In the genomic region with DNA sequence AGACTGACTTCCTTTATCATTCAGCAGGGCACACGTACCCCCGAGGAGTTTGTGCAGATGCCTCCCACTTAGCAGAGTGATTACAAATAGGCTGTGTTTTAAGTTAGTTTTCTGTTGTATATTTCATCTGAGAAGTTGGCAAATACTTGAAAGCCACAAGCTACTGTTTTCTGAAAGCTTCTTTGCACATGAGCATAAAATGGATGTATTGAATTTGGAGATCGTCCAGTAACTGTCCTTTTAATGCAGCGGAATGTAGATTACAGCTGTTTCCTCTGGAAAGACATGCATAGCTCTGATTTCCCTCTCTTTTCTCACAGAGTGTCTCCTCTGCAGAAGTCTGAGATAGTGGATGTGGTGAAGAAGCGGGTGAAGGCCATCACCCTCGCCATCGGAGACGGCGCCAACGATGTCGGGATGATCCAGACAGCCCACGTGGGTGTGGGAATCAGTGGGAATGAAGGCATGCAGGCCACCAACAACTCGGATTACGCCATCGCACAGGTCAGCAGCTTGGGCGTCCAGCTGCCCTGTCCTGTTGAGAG, we compare ENCODE assay signal across 25 cellular contexts.
"Had no signal": no experiment of that assay in that cellular context is flagged by ENCODE, and none has a peak within 500 bp of the region (broad histone marks: within the 10 kb centered on the region; RNA-seq: fewer than 3 reads in every experiment).

No MANE protein-coding gene starts in this region.

- H3K9me3 ChIP-seq: esophagus muscularis mucosa, right lobe of liver, vagina had no signal

- H3K27me3 Mint-ChIP-seq: brain; dendritic cell treated with granulocyte-macrophage colony-stimulating factor and Interleukin-4, amounts not matched to agents 40 ng/mL and 50 ng/mL, for 4 days; naive thymus-derived CD8-positive, alpha-beta T cell; stimulated activated naive CD8-positive, alpha-beta T cell treated with anti-CD3 and anti-CD28 coated beads, Interleukin-15, amount 100 ng/mL, for 72 hours had no signal

- H3K36me3 Mint-ChIP-seq: naive thymus-derived CD8-positive, alpha-beta T cell; neural progenitor cell; stimulated activated effector memory CD8-positive, alpha-beta T cell treated with anti-CD3 and anti-CD28 coated beads, Interleukin-12 subunit alpha, Interleukin-12 subunit beta, amount 100 ng/mL, for 72 hours had no signal

- ATAC-seq: activated CD4-positive, alpha-beta T cell treated with anti-CD3 and anti-CD28 coated beads for 36 hours; activated CD8-positive, alpha-beta T cell treated with anti-CD3 and anti-CD28 coated beads, Interleukin-2, amount 10 ng/mL, durations not matched to agents 7 days and 5 days; activated naive CD4-positive, alpha-beta T cell treated with anti-CD3 and anti-CD28 coated beads, Interleukin-2, amount 50 U/mL, for 72 hours; activated T-cell treated with anti-CD3 and anti-CD28 coated beads, Interleukin-2, amount 50 U/mL, for 72 hours; left colon; naive thymus-derived CD8-positive, alpha-beta T cell; right lobe of liver; stimulated activated effector memory CD8-positive, alpha-beta T cell treated with anti-CD3 and anti-CD28 coated beads, Interleukin-12 subunit alpha, Interleukin-12 subunit beta, amount 100 ng/mL, for 72 hours; stimulated activated naive CD8-positive, alpha-beta T cell treated with anti-CD3 and anti-CD28 coated beads, Interleukin-15, amount 100 ng/mL, for 72 hours had no signal

- H3K4me1 ChIP-seq: esophagus muscularis mucosa, right lobe of liver, vagina had no signal

- DNase-seq: activated CD4-positive, alpha-beta T cell treated with anti-CD3 and anti-CD28 coated beads for 36 hours; activated CD4-positive, CD25-positive, alpha-beta regulatory T cell; activated CD8-positive, alpha-beta T cell treated with anti-CD3 and anti-CD28 coated beads, Interleukin-2, amount 10 ng/mL, durations not matched to agents 7 days and 5 days; activated naive CD4-positive, alpha-beta T cell; activated T-cell treated with anti-CD3 and anti-CD28 coated beads for 4 hours; activated T-cell treated with anti-CD3 and anti-CD28 coated beads, Interleukin-2, amount 50 U/mL, for 72 hours; caudate nucleus; effector CD4-positive, alpha-beta T cell; head of caudate nucleus; hippocampal formation; left colon; naive thymus-derived CD8-positive, alpha-beta T cell; right lobe of liver; small intestine; stimulated activated CD4-positive, alpha-beta T cell treated with anti-CD3 and anti-CD28 coated beads, Interleukin-4, amount 100 ng/mL, for 24 hours; stimulated activated naive CD8-positive, alpha-beta T cell treated with anti-CD3 and anti-CD28 coated beads, Interleukin-15, amount 100 ng/mL, for 72 hours; substantia nigra had no signal

- H3K27me3 ChIP-seq: neural progenitor cell, right lobe of liver, vagina had no signal

- H3K27ac ChIP-seq: esophagus muscularis mucosa, neural progenitor cell, right lobe of liver, vagina had no signal

- H3K27ac Mint-ChIP-seq: activated CD4-positive, alpha-beta T cell treated with anti-CD3 and anti-CD28 coated beads for 36 hours; activated CD8-positive, alpha-beta T cell treated with anti-CD3 and anti-CD28 coated beads, Interleukin-2, amount 10 ng/mL, durations not matched to agents 7 days and 5 days; activated naive CD4-positive, alpha-beta T cell treated with anti-CD3 and anti-CD28 coated beads, Interleukin-2, amount 50 U/mL, for 72 hours; activated T-cell treated with anti-CD3 and anti-CD28 coated beads, Interleukin-2, amount 50 U/mL, for 72 hours; dendritic cell treated with granulocyte-macrophage colony-stimulating factor and Interleukin-4, amounts not matched to agents 40 ng/mL and 50 ng/mL, for 4 days; naive thymus-derived CD8-positive, alpha-beta T cell; neural progenitor cell; stimulated activated effector memory CD8-positive, alpha-beta T cell treated with anti-CD3 and anti-CD28 coated beads, Interleukin-12 subunit alpha, Interleukin-12 subunit beta, amount 100 ng/mL, for 72 hours; stimulated activated naive CD8-positive, alpha-beta T cell treated with anti-CD3 and anti-CD28 coated beads, Interleukin-15, amount 100 ng/mL, for 72 hours; type B pancreatic cell had no signal

- H3K4me3 ChIP-seq: esophagus muscularis mucosa, neural progenitor cell, right lobe of liver, vagina had no signal

- H3K36me3 ChIP-seq: esophagus muscularis mucosa, neural progenitor cell, right lobe of liver, vagina had no signal

- H3K4me3 Mint-ChIP-seq: activated CD4-positive, alpha-beta T cell treated with anti-CD3 and anti-CD28 coated beads for 36 hours; activated CD8-positive, alpha-beta T cell treated with anti-CD3 and anti-CD28 coated beads, Interleukin-2, amount 10 ng/mL, durations not matched to agents 7 days and 5 days; activated T-cell treated with anti-CD3 and anti-CD28 coated beads, Interleukin-2, amount 50 U/mL, for 72 hours; brain; dendritic cell treated with granulocyte-macrophage colony-stimulating factor and Interleukin-4, amounts not matched to agents 40 ng/mL and 50 ng/mL, for 4 days; naive thymus-derived CD8-positive, alpha-beta T cell; neural progenitor cell; stimulated activated effector memory CD8-positive, alpha-beta T cell treated with anti-CD3 and anti-CD28 coated beads, Interleukin-12 subunit alpha, Interleukin-12 subunit beta, amount 100 ng/mL, for 72 hours; stimulated activated naive CD8-positive, alpha-beta T cell treated with anti-CD3 and anti-CD28 coated beads, Interleukin-15, amount 100 ng/mL, for 72 hours; type B pancreatic cell had no signal

- H3K9me3 Mint-ChIP-seq: dendritic cell treated with granulocyte-macrophage colony-stimulating factor and Interleukin-4, amounts not matched to agents 40 ng/mL and 50 ng/mL, for 4 days; naive thymus-derived CD8-positive, alpha-beta T cell; type B pancreatic cell had no signal

- H3K4me1 Mint-ChIP-seq: stimulated activated effector memory CD8-positive, alpha-beta T cell treated with anti-CD3 and anti-CD28 coated beads, Interleukin-12 subunit alpha, Interleukin-12 subunit beta, amount 100 ng/mL, for 72 hours had no signal
